In the genomic region with DNA sequence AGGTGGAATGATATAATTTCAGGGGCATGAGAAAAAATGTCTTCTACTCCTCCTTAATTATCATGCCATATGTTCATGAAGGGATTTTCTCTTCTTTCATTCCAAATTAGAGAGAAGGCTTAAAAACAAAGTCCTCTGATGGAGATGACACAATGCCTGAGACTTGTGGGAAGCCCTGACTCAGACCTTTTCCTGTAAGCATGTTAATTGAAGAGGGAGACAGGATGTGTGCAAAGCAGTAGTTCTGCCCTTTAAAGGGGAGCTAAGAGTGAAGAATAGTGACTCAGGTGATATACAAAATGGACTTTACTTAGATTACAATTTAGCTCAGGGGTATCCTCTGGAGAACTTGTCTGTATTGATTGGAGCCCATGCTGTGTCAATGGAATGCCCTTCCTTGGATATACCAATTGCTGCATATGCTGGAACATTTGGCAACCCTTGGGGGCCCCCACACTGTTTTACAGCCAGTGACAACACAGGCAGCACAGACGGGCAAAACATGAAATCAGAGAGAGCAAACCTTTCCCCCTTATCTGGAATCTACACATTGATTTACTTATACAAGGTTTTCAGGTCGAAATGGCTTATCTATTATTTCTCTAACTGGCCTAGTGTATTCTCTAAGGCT, we compare ENCODE assay signal across 16 cellular contexts.
A peak's percentile ranks its signal among the peaks of the same experiment; 100 is the strongest.
DNase-seq lines count a peak whose midpoint lies in the region; TF ChIP-seq lines count a peak whose summit lies in the region.
"Had no signal": no experiment of that assay in that cellular context is flagged by ENCODE, and none has a peak within 500 bp of the region (broad histone marks: within the 10 kb centered on the region; RNA-seq: fewer than 3 reads in every experiment).

No MANE protein-coding gene starts in this region.

- H3K36me3 Mint-ChIP-seq in chondrocyte (ENCODE audit: low read depth): no peaks in the 10 kb centered on the region

- H3K4me1 ChIP-seq in HUES64 (ENCODE audit: insufficient read depth, low read length): peaks cover 21% of the 10 kb centered on the region
- H3K4me1 ChIP-seq in mammary epithelial cell (ENCODE audit: insufficient read depth, low read length): no peaks in the 10 kb centered on the region

- TF ChIP-seq CTCF in mammary epithelial cell (conservative IDR thresholded peaks at IDR 0.05 in 1 of 2, IDR thresholded peaks at IDR 0.05 in 1 of 2; ENCODE audit: extremely low read depth in 1 of 2, insufficient read depth in 1 of 2, low read depth in 1 of 2, low read length in 2 of 2) (no peak), chondrocyte (IDR thresholded peaks at IDR 0.05) (no peak)

- H3K9me3 ChIP-seq in HUES64 (ENCODE audit: insufficient read depth, low read depth, low read length) (no peaks in the 10 kb centered on the region), mammary epithelial cell (replicated peaks; ENCODE audit: insufficient read depth, low read length) (no peaks in the 10 kb centered on the region)

- H3K4me2 ChIP-seq in mammary epithelial cell (ENCODE audit: insufficient read depth, low read depth, low read length): no peak overlapping the region

- no peaks in the 10 kb centered on the region for H3K27me3 Mint-ChIP-seq in chondrocyte (ENCODE audit: low read depth)
- H3K27me3 Mint-ChIP-seq: progenitor cell of endocrine pancreas had no signal

- WGBS in HUES64: 79% methylated on average over 2 of the region's 2 CpGs
- WGBS in mammary epithelial cell (ENCODE audit: low coverage, missing lambda C conversion rate): 57% methylated on average over 2 of the region's 2 CpGs

- H3K4me3 ChIP-seq in HUES64 (ENCODE audit: low read length) (no peak overlapping the region), mammary epithelial cell (replicated peaks in 1 of 3; ENCODE audit: insufficient read depth in 1 of 3, low read depth in 2 of 3, low read length in 3 of 3) (no peak overlapping the region)

- dilution Hi-C loops in mammary epithelial cell (cut with HindIII; ENCODE audit: low sequenced_read_pairs): no loop called here

- H3K9ac ChIP-seq in HUES64 (ENCODE audit: low read depth, low read length) (no peak overlapping the region), mammary epithelial cell (ENCODE audit: insufficient read depth, low read length) (no peak overlapping the region)

- in situ Hi-C loops in ACHN (cut with HindIII; ENCODE audit: low pct_ligation_motif_present, low pct_unique_long_range_greater_than_20kb, low sequenced_read_pairs): no loop called here
- in situ Hi-C loops in mammary epithelial cell (cut with MboI; ENCODE audit: low sequenced_read_pairs in 2 of 2): no loop called here

- H2AFZ ChIP-seq in mammary epithelial cell (ENCODE audit: low read depth, low read length): no peak overlapping the region

- no TSS peak for BruUV-seq in mammary epithelial cell (replicated peaks; lab: Mats Ljungman, UMichigan)

- no peak overlapping the region for H3K4me3 Mint-ChIP-seq in chondrocyte (ENCODE audit: unreplicated experiment)

- H3K36me3 ChIP-seq in HUES64 (ENCODE audit: insufficient read depth, low read length): no peaks in the 10 kb centered on the region
- no peaks in the 10 kb centered on the region for H3K36me3 ChIP-seq in mammary epithelial cell (ENCODE audit: insufficient read depth, low read length)

- intact Hi-C loops in mammary epithelial cell (cut with micrococcal nuclease): no loop called here

- no peak overlapping the region for H3K27ac Mint-ChIP-seq in chondrocyte (ENCODE audit: unreplicated experiment)
- H3K27ac Mint-ChIP-seq: progenitor cell of endocrine pancreas had no signal

- H3K79me2 ChIP-seq in mammary epithelial cell (ENCODE audit: insufficient read depth, low read length): no peaks in the 10 kb centered on the region

- H3K27me3 ChIP-seq in HUES64 (ENCODE audit: insufficient read depth, low read length) (no peaks in the 10 kb centered on the region), mammary epithelial cell (ENCODE audit: insufficient read depth, low read length) (no peaks in the 10 kb centered on the region)

- no peaks in the 10 kb centered on the region for H4K20me1 ChIP-seq in mammary epithelial cell (ENCODE audit: insufficient read depth, low read length)

- peak; percentile 52 for DNase-seq in ACHN
- peak; percentile 52 for DNase-seq in mammary epithelial cell
- DNase-seq in islet precursor cell: peak; percentile 70
- DNase-seq in T-helper 1 cell: no peak
- no peak for DNase-seq in activated CD4-positive, alpha-beta T cell treated with anti-CD3 and anti-CD28 coated beads, Interleukin-2, amount 50 U/mL, for 48 hours
- DNase-seq in chondrocyte (ENCODE audit: low spot score): no peak
- DNase-seq in activated CD4-positive, alpha-beta T cell treated with anti-CD3 and anti-CD28 coated beads for 1 hour: no peak
- DNase-seq: activated CD4-positive, alpha-beta T cell treated with anti-CD3 and anti-CD28 coated beads, Interleukin-2, amount 50 U/mL, for 4 hours; activated T-cell treated with anti-CD3 and anti-CD28 coated beads, Interleukin-2, amount 50 U/mL, for 48 hours; amygdala; NCI-H1436; NCI-H526; SHP77; substantia nigra had no signal

- H3K27ac ChIP-seq in HUES64 (ENCODE audit: low read depth, low read length): peak overlapping the region; percentile 1
- no peak overlapping the region for H3K27ac ChIP-seq in mammary epithelial cell (ENCODE audit: insufficient read depth, low read depth, low read length)

- no peaks in the 10 kb centered on the region for H3K9me3 Mint-ChIP-seq in chondrocyte (ENCODE audit: low read depth)

- no peaks in the 10 kb centered on the region for H3K4me1 Mint-ChIP-seq in chondrocyte (ENCODE audit: low read depth)

- CTCF ChIA-PET in mammary epithelial cell (lab: Charles Lee; ENCODE audit: low non-redundant PET): no interaction called here

Comparison
In these comparisons a context has a peak if more than half of its experiments do, and no peak if none do; other contexts are left out.
1. DNase-seq: peak in ACHN (single experiment), mammary epithelial cell (single experiment) and islet precursor cell (single experiment); none in T-helper 1 cell (0 of 5), activated CD4-positive, alpha-beta T cell treated with anti-CD3 and anti-CD28 coated beads, Interleukin-2, amount 50 U/mL, for 48 hours (0 of 2), chondrocyte (single experiment) and activated CD4-positive, alpha-beta T cell treated with anti-CD3 and anti-CD28 coated beads for 1 hour (single experiment).